9 cellular contexts compared by ENCODE assay signal in the genomic region with DNA sequence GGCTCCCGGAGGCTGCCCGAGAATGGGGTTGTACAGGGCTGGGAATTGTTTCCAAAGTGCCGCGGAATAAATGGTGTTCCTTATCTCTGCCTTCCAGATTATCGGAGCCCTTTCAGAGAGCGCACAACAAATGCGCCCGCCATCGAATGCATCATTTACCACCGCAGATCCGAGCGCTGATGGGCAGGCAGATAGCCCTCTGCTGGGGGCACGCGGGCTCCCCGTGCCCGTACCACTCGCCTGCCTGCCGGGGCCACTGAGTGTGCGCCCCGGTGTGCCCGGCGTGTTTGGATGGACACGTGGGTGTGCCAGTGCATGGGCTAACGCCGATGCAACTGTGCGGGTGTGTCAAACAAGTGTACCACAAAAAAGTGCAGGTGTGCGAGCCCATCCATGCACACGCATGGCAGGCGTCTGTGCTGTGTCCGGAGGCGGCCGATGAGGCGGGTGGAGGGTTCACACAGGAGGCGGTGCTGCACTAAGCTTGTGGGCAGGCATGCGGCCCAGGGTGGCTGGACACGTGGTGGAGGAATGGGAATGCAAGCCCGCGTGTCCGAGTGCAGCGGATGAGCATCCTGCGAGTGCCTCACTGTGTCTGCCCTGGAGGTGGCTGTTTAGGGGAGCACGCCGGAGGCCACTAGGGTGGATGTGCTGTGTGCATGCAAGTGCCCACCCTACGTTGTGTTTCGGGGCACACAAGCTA. TPM values are rescaled to one million over a fixed set of nuclear protein-coding genes. Genes with fewer than 3 reads are reported as not detected.
DNase-seq lines count a peak whose midpoint lies in the region; ATAC-seq and TF ChIP-seq lines count a peak whose summit lies in the region.
"Had no signal": no experiment of that assay in that cellular context is flagged by ENCODE, and none has a peak within 500 bp of the region (broad histone marks: within the 10 kb centered on the region; RNA-seq: fewer than 3 reads in every experiment).

No MANE protein-coding gene starts in this region.

- H3K36me3 ChIP-seq in SK-N-MC (ENCODE audit: insufficient read depth, low read length) = no peaks in the 10 kb centered on the region
- peaks cover 0 to 11% (median 0%) of the 10 kb centered on the region in 4 donors for H3K36me3 ChIP-seq in esophagus muscularis mucosa

- peak overlapping the region; percentile 74 for H3K4me3 Mint-ChIP-seq in progenitor cell of endocrine pancreas (ENCODE audit: low read depth)

- no peak overlapping the region for H3K27ac ChIP-seq in SK-N-MC
- no peak overlapping the region for H3K27ac ChIP-seq in esophagus muscularis mucosa (replicated peaks in 1 of 4)

- no peaks in the 10 kb centered on the region for H3K9me3 ChIP-seq in SK-N-MC (ENCODE audit: low read depth, low read length)
- H3K9me3 ChIP-seq in esophagus muscularis mucosa = no peaks in the 10 kb centered on the region

- peaks cover 8 to 99% (median 61%) of the 10 kb centered on the region in 4 donors for H3K27me3 ChIP-seq in esophagus muscularis mucosa

- H3K27me3 Mint-ChIP-seq in progenitor cell of endocrine pancreas = peaks cover 83% of the 10 kb centered on the region

- ATAC-seq in GM21360 (IDR thresholded peaks at IDR 0.05; ENCODE audit: unreplicated experiment) = no peak

- TF ChIP-seq CTCF in esophagus muscularis mucosa (IDR thresholded peaks at IDR 0.05) (no peak), progenitor cell of endocrine pancreas (IDR thresholded peaks at IDR 0.05; ENCODE audit: unreplicated experiment) (no peak)

- TF ChIP-seq POLR2A in esophagus muscularis mucosa (IDR thresholded peaks at IDR 0.05; ENCODE audit: low read depth) = no peak

- no peak overlapping the region for H3K27ac Mint-ChIP-seq in progenitor cell of endocrine pancreas

- peaks cover 23 to 47% (median 37%) of the 10 kb centered on the region in 4 donors for H3K4me1 ChIP-seq in esophagus muscularis mucosa

- DNase-seq in COLO668 (lab: John Stamatoyannopoulos, UW; ENCODE audit: unreplicated experiment) (peak; percentile 33), SK-N-MC (ENCODE audit: low read depth, low spot score) (no peak), esophagus muscularis mucosa (ENCODE audit: extremely low spot score) (no peak), progenitor cell of endocrine pancreas (ENCODE audit: low spot score, unreplicated experiment) (no peak), amniotic stem cell (lab: John Stamatoyannopoulos, UW) (no peak), NCI-H748 treated with DMSO at 0.1 percent for 48 hours (lab: John Stamatoyannopoulos, UW) (no peak), epidermal melanocyte (ENCODE audit: insufficient read length, low spot score) (no peak)

- H3K9me3 Mint-ChIP-seq in progenitor cell of endocrine pancreas (ENCODE audit: low read depth) = no peaks in the 10 kb centered on the region

- peaks cover 9% of the 10 kb centered on the region for H3K4me1 Mint-ChIP-seq in progenitor cell of endocrine pancreas (ENCODE audit: low read depth)

- TF ChIP-seq EP300 in esophagus muscularis mucosa (IDR thresholded peaks at IDR 0.05) = no peak

- peak overlapping the region; percentile 62 for H3K9ac ChIP-seq in SK-N-MC (ENCODE audit: insufficient read length)

- WGBS in esophagus muscularis mucosa = 49% methylated on average over 29 of the region's 45 CpGs

- intact Hi-C loops in esophagus muscularis mucosa (cut with DNase I) = loop anchor here (2.0 kb wide), 1 partner anchor 70 kb away; no protein-coding TSS in a partner anchor

- no peaks in the 10 kb centered on the region for H3K36me3 Mint-ChIP-seq in progenitor cell of endocrine pancreas (ENCODE audit: insufficient read depth)

- H3K4me3 ChIP-seq in SK-N-MC (peak overlapping the region; percentile 84), esophagus muscularis mucosa (peak overlapping the region; percentile 56 to 66 (median 60))

RNA-seq across cellular contexts. Expression of gene GATA2, which starts 3.8 kb away (rescaled TPM):
- total RNA-seq in esophagus muscularis mucosa (10 to 100 TPM in 3 of 4 donors, 1 to 10 TPM in 1; 10.0 to 16.9 (median 13.4) TPM), progenitor cell of endocrine pancreas (1.7 and 1.9 TPM in 2 replicates)

RNA-seq across cellular contexts. Expression of gene DNAJB8, which starts 30.1 kb away (rescaled TPM):
- total RNA-seq in esophagus muscularis mucosa (not detected), progenitor cell of endocrine pancreas (not detected in 2 replicates)
- total RNA-seq: T-helper 1 cell treated with Interleukin-12 subunit alpha and Interleukin-12 subunit beta and Interleukin-4 antibody, amounts not matched to agents 30 ng/mL and 1 ng/mL, for 36 hours had no signal
